ENCODE assay signal across 23 cellular contexts in the genomic region with DNA sequence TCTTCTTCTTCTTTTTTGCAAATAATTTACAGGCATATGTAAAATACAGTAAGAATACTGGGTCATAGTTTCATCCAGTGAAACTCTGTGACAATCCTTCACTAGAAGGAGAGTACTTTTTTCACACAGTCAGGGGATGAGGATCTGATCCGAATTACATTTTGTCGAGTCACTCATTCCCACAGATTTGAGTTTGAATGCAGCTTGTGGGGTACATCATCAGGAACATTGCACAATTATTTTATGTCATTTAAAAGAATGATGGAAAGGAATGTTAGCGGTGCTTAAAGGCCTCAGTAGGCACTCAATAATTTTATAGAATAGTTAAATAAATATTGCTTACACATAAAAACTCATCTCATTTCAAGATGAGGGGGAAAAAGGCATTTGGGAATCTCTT.
A peak's percentile ranks its signal among the peaks of the same experiment; 100 is the strongest.
DNase-seq lines count a peak whose midpoint lies in the region; ATAC-seq and TF ChIP-seq lines count a peak whose summit lies in the region.
"Had no signal": no experiment of that assay in that cellular context is flagged by ENCODE, and none has a peak within 500 bp of the region (broad histone marks: within the 10 kb centered on the region; RNA-seq: fewer than 3 reads in every experiment).

No MANE protein-coding gene starts in this region.

- peaks cover 6% of the 10 kb centered on the region for H3K4me1 Mint-ChIP-seq in activated T-cell treated with anti-CD3 and anti-CD28 coated beads, Interleukin-2, amount 50 U/mL, for 72 hours (ENCODE audit: low read depth)
- H3K4me1 Mint-ChIP-seq in activated T-cell treated with anti-CD3 and anti-CD28 coated beads, Interleukin-2, amount 50 U/mL, for 4 hours (ENCODE audit: low read depth) = peaks cover 3% of the 10 kb centered on the region
- H3K4me1 Mint-ChIP-seq in WTC11 = no peaks in the 10 kb centered on the region
- H3K4me1 Mint-ChIP-seq: stimulated activated naive B cell treated with anti-CD40 and anti-IgM and Interleukin-4, amounts not matched to agents 10 μg/mL and 1 μg/mL and 100 μg/mL, for 72 hours had no signal

- WGBS in thyroid gland, 2 donors = 88 to 93% methylated on average over 3 of the region's 3 CpGs

- peak overlapping the region; percentile 73 for H3K27ac Mint-ChIP-seq in activated T-cell treated with anti-CD3 and anti-CD28 coated beads, Interleukin-2, amount 50 U/mL, for 72 hours
- peak overlapping the region; percentile 78 for H3K27ac Mint-ChIP-seq in WTC11
- H3K27ac Mint-ChIP-seq: activated naive CD4-positive, alpha-beta T cell treated with anti-CD3 and anti-CD28 coated beads, Interleukin-2, amount 50 U/mL, for 72 hours; CD8-positive, alpha-beta T cell; stimulated activated naive B cell treated with anti-CD40 and anti-IgM and Interleukin-4, amounts not matched to agents 10 μg/mL and 1 μg/mL and 100 μg/mL, for 72 hours had no signal

- no peaks in the 10 kb centered on the region for H3K9me3 ChIP-seq in thyroid gland

- H3K9me3 Mint-ChIP-seq in activated T-cell treated with anti-CD3 and anti-CD28 coated beads, Interleukin-2, amount 50 U/mL, for 72 hours = peaks cover 3 to 5% of the 10 kb centered on the region in 2 donors
- peaks cover 2% of the 10 kb centered on the region for H3K9me3 Mint-ChIP-seq in activated T-cell treated with anti-CD3 and anti-CD28 coated beads, Interleukin-2, amount 50 U/mL, for 4 hours
- H3K9me3 Mint-ChIP-seq in WTC11 = peaks cover 9% of the 10 kb centered on the region

- intact Hi-C loops in thyroid gland (cut with DNase I) = no loop called here

- DNase-seq in activated T-cell treated with anti-CD3 and anti-CD28 coated beads, Interleukin-2, amount 50 U/mL, for 72 hours = no peak
- DNase-seq in activated T-cell treated with anti-CD3 and anti-CD28 coated beads, Interleukin-2, amount 50 U/mL, for 4 hours = no peak
- DNase-seq in WTC11 (ENCODE audit: low spot score) (no peak), fibroblast of villous mesenchyme (ENCODE audit: low read depth) (peak; percentile 25), thyroid gland (no peak), germinal center (ENCODE audit: low spot score) (no peak), NCI-H2107 (lab: John Stamatoyannopoulos, UW) (no peak)
- DNase-seq: activated CD4-positive, alpha-beta T cell treated with anti-CD3 and anti-CD28 coated beads for 48 hours; activated CD8-positive, alpha-beta memory T cell treated with anti-CD3 and anti-CD28 coated beads, Interleukin-2, amount 50 U/mL, for 48 hours; caudate nucleus; CD8-positive, alpha-beta T cell; effector CD8-positive, alpha-beta T cell; foreskin melanocyte; left ventricle myocardium superior; NCI-H146; NCI-H524 treated with DMSO at 0.1 percent for 48 hours; posterior cingulate gyrus; stimulated activated naive B cell treated with anti-CD40 and anti-IgM and Interleukin-4, amounts not matched to agents 10 μg/mL and 1 μg/mL and 100 μg/mL, for 72 hours; trophoblast cell had no signal

- no peaks in the 10 kb centered on the region for H3K27me3 ChIP-seq in thyroid gland

- TF ChIP-seq POLR2A in thyroid gland (IDR thresholded peaks at IDR 0.05) = no peak

- H3K4me3 ChIP-seq in fibroblast of villous mesenchyme (ENCODE audit: low read depth, low read length) = no peak overlapping the region
- no peak overlapping the region for H3K4me3 ChIP-seq in thyroid gland (replicated peaks in 1 of 3)
- H3K4me3 ChIP-seq: SK-N-MC had no signal

- TF ChIP-seq CTCF in WTC11 (IDR thresholded peaks at IDR 0.05) (no peak), fibroblast of villous mesenchyme (IDR thresholded peaks at IDR 0.05; ENCODE audit: insufficient read depth, low read depth, low read length) (no peak), thyroid gland (IDR thresholded peaks at IDR 0.05) (no peak)

- CTCF ChIA-PET in WTC11 (lab: Charles Lee) = no interaction called here

- POLR2A ChIA-PET in WTC11 (lab: Charles Lee) = no interaction called here

- no peaks in the 10 kb centered on the region for H3K27me3 Mint-ChIP-seq in activated T-cell treated with anti-CD3 and anti-CD28 coated beads, Interleukin-2, amount 50 U/mL, for 72 hours (ENCODE audit: low read depth)
- H3K27me3 Mint-ChIP-seq in activated T-cell treated with anti-CD3 and anti-CD28 coated beads, Interleukin-2, amount 50 U/mL, for 4 hours (ENCODE audit: low read depth) = peaks cover 2% of the 10 kb centered on the region
- peaks cover 3% of the 10 kb centered on the region; the same call in 1 of the 2 replicates for H3K27me3 Mint-ChIP-seq in WTC11 (ENCODE audit: low read depth)
- H3K27me3 Mint-ChIP-seq: stimulated activated naive B cell treated with anti-CD40 and anti-IgM and Interleukin-4, amounts not matched to agents 10 μg/mL and 1 μg/mL and 100 μg/mL, for 72 hours had no signal

- peaks cover 0 to 16% of the 10 kb centered on the region in 2 donors for H3K36me3 ChIP-seq in thyroid gland

- H3K4me1 ChIP-seq in thyroid gland = peaks cover 29 to 32% of the 10 kb centered on the region in 2 donors

- no peak overlapping the region for H3K4me3 Mint-ChIP-seq in activated T-cell treated with anti-CD3 and anti-CD28 coated beads, Interleukin-2, amount 50 U/mL, for 72 hours
- H3K4me3 Mint-ChIP-seq in activated T-cell treated with anti-CD3 and anti-CD28 coated beads, Interleukin-2, amount 50 U/mL, for 4 hours = no peak overlapping the region
- no peak overlapping the region for H3K4me3 Mint-ChIP-seq in WTC11
- H3K4me3 Mint-ChIP-seq: CD8-positive, alpha-beta T cell; stimulated activated naive B cell treated with anti-CD40 and anti-IgM and Interleukin-4, amounts not matched to agents 10 μg/mL and 1 μg/mL and 100 μg/mL, for 72 hours had no signal

- peaks cover 5 to 7% of the 10 kb centered on the region in 2 donors for H3K36me3 Mint-ChIP-seq in activated T-cell treated with anti-CD3 and anti-CD28 coated beads, Interleukin-2, amount 50 U/mL, for 72 hours (ENCODE audit: insufficient read depth in 2 of 2)
- peaks cover 1% of the 10 kb centered on the region for H3K36me3 Mint-ChIP-seq in activated T-cell treated with anti-CD3 and anti-CD28 coated beads, Interleukin-2, amount 50 U/mL, for 4 hours (ENCODE audit: insufficient read depth)
- H3K36me3 Mint-ChIP-seq in WTC11 = peaks cover 56% of the 10 kb centered on the region
- H3K36me3 Mint-ChIP-seq: activated naive CD4-positive, alpha-beta T cell treated with anti-CD3 and anti-CD28 coated beads, Interleukin-2, amount 50 U/mL, for 72 hours; CD8-positive, alpha-beta T cell had no signal

- peak overlapping the region in 2 of 3 donors; percentile 46 to 96 for H3K27ac ChIP-seq in thyroid gland
- H3K27ac ChIP-seq: 22Rv1, SK-N-MC had no signal

- ATAC-seq in activated T-cell treated with anti-CD3 and anti-CD28 coated beads, Interleukin-2, amount 50 U/mL, for 72 hours (replicated peaks in 1 of 2) = no peak
- ATAC-seq in activated T-cell treated with anti-CD3 and anti-CD28 coated beads, Interleukin-2, amount 50 U/mL, for 4 hours = no peak
- ATAC-seq in WTC11 (no peak), GM18858 (IDR thresholded peaks at IDR 0.05; ENCODE audit: unreplicated experiment) (no peak)
- ATAC-seq: activated naive CD4-positive, alpha-beta T cell treated with anti-CD3 and anti-CD28 coated beads, Interleukin-2, amount 50 U/mL, for 72 hours; CD8-positive, alpha-beta T cell; left ventricle myocardium superior; stimulated activated naive B cell treated with anti-CD40 and anti-IgM and Interleukin-4, amounts not matched to agents 10 μg/mL and 1 μg/mL and 100 μg/mL, for 72 hours had no signal

TF ChIP-seq in WTC11, 78 proteins besides CTCF, POLR2A, EP300 and RAD21 (continues in another document):
- TF ChIP-seq, protein P1, sequence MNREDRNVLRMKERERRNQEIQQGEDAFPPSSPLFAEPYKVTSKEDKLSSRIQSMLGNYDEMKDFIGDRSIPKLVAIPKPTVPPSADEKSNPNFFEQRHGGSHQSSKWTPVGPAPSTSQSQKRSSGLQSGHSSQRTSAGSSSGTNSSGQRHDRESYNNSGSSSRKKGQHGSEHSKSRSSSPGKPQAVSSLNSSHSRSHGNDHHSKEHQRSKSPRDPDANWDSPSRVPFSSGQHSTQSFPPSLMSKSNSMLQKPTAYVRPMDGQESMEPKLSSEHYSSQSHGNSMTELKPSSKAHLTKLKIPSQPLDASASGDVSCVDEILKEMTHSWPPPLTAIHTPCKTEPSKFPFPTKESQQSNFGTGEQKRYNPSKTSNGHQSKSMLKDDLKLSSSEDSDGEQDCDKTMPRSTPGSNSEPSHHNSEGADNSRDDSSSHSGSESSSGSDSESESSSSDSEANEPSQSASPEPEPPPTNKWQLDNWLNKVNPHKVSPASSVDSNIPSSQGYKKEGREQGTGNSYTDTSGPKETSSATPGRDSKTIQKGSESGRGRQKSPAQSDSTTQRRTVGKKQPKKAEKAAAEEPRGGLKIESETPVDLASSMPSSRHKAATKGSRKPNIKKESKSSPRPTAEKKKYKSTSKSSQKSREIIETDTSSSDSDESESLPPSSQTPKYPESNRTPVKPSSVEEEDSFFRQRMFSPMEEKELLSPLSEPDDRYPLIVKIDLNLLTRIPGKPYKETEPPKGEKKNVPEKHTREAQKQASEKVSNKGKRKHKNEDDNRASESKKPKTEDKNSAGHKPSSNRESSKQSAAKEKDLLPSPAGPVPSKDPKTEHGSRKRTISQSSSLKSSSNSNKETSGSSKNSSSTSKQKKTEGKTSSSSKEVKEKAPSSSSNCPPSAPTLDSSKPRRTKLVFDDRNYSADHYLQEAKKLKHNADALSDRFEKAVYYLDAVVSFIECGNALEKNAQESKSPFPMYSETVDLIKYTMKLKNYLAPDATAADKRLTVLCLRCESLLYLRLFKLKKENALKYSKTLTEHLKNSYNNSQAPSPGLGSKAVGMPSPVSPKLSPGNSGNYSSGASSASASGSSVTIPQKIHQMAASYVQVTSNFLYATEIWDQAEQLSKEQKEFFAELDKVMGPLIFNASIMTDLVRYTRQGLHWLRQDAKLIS (CRISPR knock-in tag; IDR thresholded peaks at IDR 0.05; ENCODE audit: borderline replicate concordance) = no peak
- TF ChIP-seq ETV6 (CRISPR knock-in tag; IDR thresholded peaks at IDR 0.05) = no peak
- TF ChIP-seq, protein P2, sequence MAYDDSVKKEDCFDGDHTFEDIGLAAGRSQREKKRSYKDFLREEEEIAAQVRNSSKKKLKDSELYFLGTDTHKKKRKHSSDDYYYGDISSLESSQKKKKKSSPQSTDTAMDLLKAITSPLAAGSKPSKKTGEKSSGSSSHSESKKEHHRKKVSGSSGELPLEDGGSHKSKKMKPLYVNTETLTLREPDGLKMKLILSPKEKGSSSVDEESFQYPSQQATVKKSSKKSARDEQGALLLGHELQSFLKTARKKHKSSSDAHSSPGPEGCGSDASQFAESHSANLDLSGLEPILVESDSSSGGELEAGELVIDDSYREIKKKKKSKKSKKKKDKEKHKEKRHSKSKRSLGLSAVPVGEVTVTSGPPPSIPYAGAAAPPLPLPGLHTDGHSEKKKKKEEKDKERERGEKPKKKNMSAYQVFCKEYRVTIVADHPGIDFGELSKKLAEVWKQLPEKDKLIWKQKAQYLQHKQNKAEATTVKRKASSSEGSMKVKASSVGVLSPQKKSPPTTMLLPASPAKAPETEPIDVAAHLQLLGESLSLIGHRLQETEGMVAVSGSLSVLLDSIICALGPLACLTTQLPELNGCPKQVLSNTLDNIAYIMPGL (CRISPR knock-in tag; IDR thresholded peaks at IDR 0.05) = no peak
